In the genomic region with DNA sequence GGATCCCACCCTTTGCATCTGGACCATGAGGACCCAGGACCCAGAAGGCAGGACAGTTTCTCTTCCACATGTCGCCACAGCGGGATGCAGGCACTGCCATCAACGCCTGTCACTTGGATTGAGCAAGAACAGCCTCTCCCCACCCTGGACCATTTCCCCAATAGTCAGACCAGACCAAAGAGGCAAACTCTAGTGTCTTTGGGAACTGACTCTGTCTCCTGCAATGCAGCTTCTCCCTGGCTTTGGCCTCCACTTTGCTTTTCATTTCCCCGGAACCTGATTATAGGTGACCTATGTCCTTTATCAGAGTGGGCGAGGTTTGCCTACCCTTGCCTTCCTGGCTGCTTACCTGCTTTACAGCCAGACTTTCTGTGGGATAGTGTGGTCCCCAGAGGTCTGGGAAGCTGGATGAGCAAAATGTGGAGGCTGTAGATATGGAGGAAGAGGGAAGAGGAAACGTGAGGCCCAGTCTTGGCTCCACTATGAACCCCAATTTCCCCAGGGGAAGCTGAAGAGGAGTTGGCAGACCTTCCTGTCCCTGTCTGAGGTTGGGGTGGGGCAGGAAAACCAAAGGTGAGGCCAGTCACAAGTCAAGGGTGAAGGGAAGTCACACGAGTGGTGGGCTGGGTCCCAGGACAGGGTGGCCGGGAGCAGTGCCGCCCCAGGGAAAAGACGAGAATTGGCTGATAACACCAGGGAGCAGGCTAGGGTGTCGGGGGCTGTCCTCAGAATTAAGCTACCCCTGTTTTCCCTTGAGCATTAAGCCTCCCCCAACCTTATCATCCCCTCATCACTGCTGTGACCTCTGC, we compare ENCODE assay signal across 14 cellular contexts. TPM values are rescaled to one million over a fixed set of nuclear protein-coding genes. Genes with fewer than 3 reads are reported as not detected.
A peak's percentile ranks its signal among the peaks of the same experiment; 100 is the strongest.
DNase-seq lines count a peak whose midpoint lies in the region; ATAC-seq lines count a peak whose summit lies in the region.
"Had no signal": no experiment of that assay in that cellular context is flagged by ENCODE, and none has a peak within 500 bp of the region (broad histone marks: within the 10 kb centered on the region; RNA-seq: fewer than 3 reads in every experiment).

No MANE protein-coding gene starts in this region.

- DNase-seq in Right ventricle myocardium superior (peak; percentile 50), left cardiac atrium (no peak), SIG-M5 treated with dmso at 0.1 percent for 504 hours (lab: John Stamatoyannopoulos, UW; ENCODE audit: unreplicated experiment) (peak; percentile 84), left colon (peak in 1 of 2 donors; percentile 37), HCEC 1CT (no peak)
- DNase-seq: activated CD4-positive, alpha-beta T cell treated with anti-CD3 and anti-CD28 coated beads, Interleukin-2, amount 50 U/mL, for 1 hour; anterior cingulate cortex; GDM1; KG1; kidney glomerular epithelial cell; NCI-H345 had no signal

- ATAC-seq in Right ventricle myocardium superior (ENCODE audit: poor library complexity), result no peak
- no peak for ATAC-seq in left cardiac atrium
- ATAC-seq in left colon, result peak; percentile 21
- ATAC-seq in HG02571 (IDR thresholded peaks at IDR 0.05; ENCODE audit: unreplicated experiment), result no peak
- no peak for ATAC-seq in HG03442 (IDR thresholded peaks at IDR 0.05; ENCODE audit: unreplicated experiment)
- no peak for ATAC-seq in HG02885 (IDR thresholded peaks at IDR 0.05; ENCODE audit: poor library complexity, unreplicated experiment)

- intact Hi-C loops in Right ventricle myocardium superior (cut with DNase I), result loop anchor here (5.0 kb wide), 1 partner anchor 46 kb away; no protein-coding TSS in a partner anchor
- intact Hi-C loops in left cardiac atrium (cut with DNase I), result no loop called here
- intact Hi-C loops in left colon (cut with DNase I, micrococcal nuclease), result loop anchor here in 1 of 2 donors (10.0 kb wide), 1 partner anchor 53 kb away; no protein-coding TSS in a partner anchor

RNA-seq across cellular contexts. Expression of a gene that starts 3.3 kb away (rescaled TPM):
- total RNA-seq in Right ventricle myocardium superior (0.11 TPM), left cardiac atrium (1 to 10 TPM in 1 of 2 donors, under 1 TPM in 1; 0.74 to 3.1 TPM), left colon (100 to 1,000 TPM; 143 to 154 TPM)

Comparison
In these comparisons a context has a peak if more than half of its experiments do, and no peak if none do; other contexts are left out.
1. DNase-seq: peak in Right ventricle myocardium superior (single experiment) and SIG-M5 treated with dmso at 0.1 percent for 504 hours (single experiment); none in left cardiac atrium (single experiment) and HCEC 1CT (single experiment).
2. RNA of a gene that starts 3.3 kb away (total RNA-seq): 143 to 154 TPM in left colon; 0.74 to 3.1 TPM in left cardiac atrium and 0.11 TPM in Right ventricle myocardium superior (single experiment); every median in the first group is over 10 times any median in the second.